In the genomic region with DNA sequence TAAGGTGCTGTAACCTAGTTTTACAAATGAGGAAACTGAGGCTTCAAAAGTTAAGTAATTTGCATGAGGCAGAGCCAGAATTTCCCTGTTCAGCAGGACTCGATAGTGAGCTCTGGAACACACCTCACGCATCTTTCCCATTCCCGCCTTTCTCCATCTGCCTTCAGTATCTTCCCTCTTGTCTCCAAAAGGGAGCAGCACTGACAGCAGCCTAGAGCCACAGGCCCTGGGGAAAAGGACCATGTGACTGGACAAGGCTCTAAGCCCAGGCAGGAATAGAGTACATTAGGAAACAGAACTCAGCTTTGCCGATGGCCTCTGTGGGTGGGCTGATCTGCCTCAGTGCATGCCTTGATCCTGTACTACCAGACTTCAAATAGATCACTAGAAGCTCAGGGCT, we compare ENCODE assay signal across 12 cellular contexts. TPM values are rescaled to one million over a fixed set of nuclear protein-coding genes. Genes with fewer than 3 reads are reported as not detected.
DNase-seq lines count a peak whose midpoint lies in the region; ATAC-seq, FAIRE-seq and TF ChIP-seq lines count a peak whose summit lies in the region.
"Had no signal": no experiment of that assay in that cellular context is flagged by ENCODE, and none has a peak within 500 bp of the region (broad histone marks: within the 10 kb centered on the region; RNA-seq: fewer than 3 reads in every experiment).

No MANE protein-coding gene starts in this region.

- CTCF ChIA-PET in K562 (lab: Yijun Ruan, JAX; ENCODE audit: low intra/inter-chr PET ratio): interaction anchor here (1.6 kb wide), 1 partner anchor 57 kb away, joined by 8 read pairs; no protein-coding TSS in a partner anchor

- peak; percentile 12 to 32 (median 15); a peak in 1 of 6 replicates for TF ChIP-seq CTCF in K562 (IDR thresholded peaks at IDR 0.05 in 2 of 3, conservative IDR thresholded peaks at IDR 0.05 in 1 of 3; ENCODE audit: insufficient read depth in 2 of 3, low read depth in 1 of 3, low read length in 3 of 3)
- peak in 1 of 4 donors; percentile 10 for TF ChIP-seq CTCF in right lobe of liver (IDR thresholded peaks at IDR 0.05)
- no peak for TF ChIP-seq CTCF in tibial artery (IDR thresholded peaks at IDR 0.05)

- no peak overlapping the region for H3K9ac ChIP-seq in K562 (ENCODE audit: insufficient read depth in 1 of 2, low read depth in 2 of 2, low read length in 2 of 2)

- no peaks in the 10 kb centered on the region for H3K4me1 ChIP-seq in K562 (replicated peaks in 1 of 2; ENCODE audit: control insufficient read depth in 2 of 2, insufficient read depth in 2 of 2, low read length in 2 of 2)
- no peaks in the 10 kb centered on the region for H3K4me1 ChIP-seq in right lobe of liver
- H3K4me1 ChIP-seq in tibial artery: no peaks in the 10 kb centered on the region
- H3K4me1 ChIP-seq: left ventricle myocardium inferior had no signal

- intact Hi-C loops in K562 (cut with micrococcal nuclease) (loop anchor here (10.0 kb wide), 1 partner anchor 519 kb away; no protein-coding TSS in a partner anchor), right lobe of liver (cut with DNase I) (loop anchor here (10.0 kb wide), 2 partner anchors 59 to 139 kb away; no protein-coding TSS in a partner anchor), tibial artery (cut with DNase I; ENCODE audit: low total_unique reads) (loop anchor here (10.0 kb wide), 2 partner anchors 139 to 229 kb away; no protein-coding TSS in a partner anchor)

- no peaks in the 10 kb centered on the region for H3K79me2 ChIP-seq in K562 (ENCODE audit: control insufficient read depth, insufficient read depth, low read length)

- no peak overlapping the region for H3K4me2 ChIP-seq in K562 (ENCODE audit: insufficient read depth, low read length)

- no peaks in the 10 kb centered on the region for H3K9me1 ChIP-seq in K562 (ENCODE audit: control insufficient read depth, insufficient read depth, low read length)

- TF ChIP-seq EP300 in K562 (IDR thresholded peaks at IDR 0.05; ENCODE audit: low read length): no peak

- DNase-seq in ELF-1 (ENCODE audit: low read depth, low spot score) (peak; percentile 83), HT1080 (ENCODE audit: low read depth) (peak; percentile 45), K562 (ENCODE audit: extremely low read depth in 1 of 4, low spot score in 3 of 4) (peak in 2 of 4 experiments; percentile 14 to 15), right lobe of liver (no peak), tibial artery (no peak)
- DNase-seq in activated CD4-positive, alpha-beta T cell treated with anti-CD3 and anti-CD28 coated beads, Interleukin-2, amount 50 U/mL, for 4 hours: no peak
- DNase-seq: activated T-cell treated with anti-CD3 and anti-CD28 coated beads, Interleukin-2, amount 50 U/mL, for 24 hours; effector CD4-positive, alpha-beta T cell; left ventricle myocardium inferior; NCI-H526 treated with DMSO at 0.1 percent for 48 hours had no signal

- TF ChIP-seq RAD21 in K562 (CRISPR knock-in tag; conservative IDR thresholded peaks at IDR 0.05 in 1 of 2, IDR thresholded peaks at IDR 0.05 in 1 of 2): peak; percentile 35 to 61

- POLR2A ChIA-PET in K562 (lab: Yijun Ruan, JAX): interaction anchor here (0.6 to 1.1 kb wide), 2 partner anchors 13 to 594 kb away, joined by 3 read pairs; no protein-coding TSS in a partner anchor

- TF ChIP-seq POLR2A in K562 (conservative IDR thresholded peaks at IDR 0.05) (no peak), right lobe of liver (IDR thresholded peaks at IDR 0.05) (no peak)

- in situ Hi-C loops in K562 (cut with MboI): loop anchor here (10.0 kb wide), 1 partner anchor 229 kb away; no protein-coding TSS in a partner anchor

- no peak overlapping the region for H3K27ac ChIP-seq in K562 (ENCODE audit: extremely low read depth, low read depth, low read length)
- no peak overlapping the region for H3K27ac ChIP-seq in right lobe of liver
- H3K27ac ChIP-seq in tibial artery: no peak overlapping the region
- H3K27ac ChIP-seq: left ventricle myocardium inferior had no signal

- ATAC-seq in K562: peak; percentile 67
- peak; percentile 32 to 46 (median 38) for ATAC-seq in right lobe of liver
- no peak for ATAC-seq in HG03139 (IDR thresholded peaks at IDR 0.05; ENCODE audit: unreplicated experiment)
- ATAC-seq: activated CD4-positive, CD25-positive, alpha-beta regulatory T cell treated with anti-CD3 and anti-CD28 coated beads, Interleukin-2, amount 50 U/mL, for 24 hours had no signal

- BruUV-seq in K562 (replicated peaks; lab: Mats Ljungman, UMichigan): no TSS peak

- WGBS in K562 (ENCODE audit: insufficient coverage, low coverage, missing lambda C conversion rate): 0% methylated on average over 4 of the region's 4 CpGs
- 62% methylated on average over 2 of the region's 4 CpGs for WGBS in right lobe of liver (ENCODE audit: insufficient coverage, low coverage, low lambda C conversion rate, missing lambda C conversion rate)

- H2AFZ ChIP-seq in K562 (ENCODE audit: low read depth, low read length): no peak overlapping the region

- peak; percentile 61 for FAIRE-seq in K562 (lab: Jason Lieb, UNC)

- H3K36me3 ChIP-seq in K562 (ENCODE audit: control insufficient read depth, insufficient read depth, low read length) (no peaks in the 10 kb centered on the region), right lobe of liver (no peaks in the 10 kb centered on the region), tibial artery (peaks cover 0 to 7% (median 4%) of the 10 kb centered on the region in 3 donors)

- no peaks in the 10 kb centered on the region for H4K20me1 ChIP-seq in K562 (replicated peaks; ENCODE audit: control insufficient read depth, insufficient read depth, low read length)

- H3K4me3 ChIP-seq in K562: no peak overlapping the region
- H3K4me3 ChIP-seq in right lobe of liver: no peak overlapping the region
- no peak overlapping the region for H3K4me3 ChIP-seq in tibial artery
- H3K4me3 ChIP-seq: left ventricle myocardium inferior had no signal

- H3K27me3 ChIP-seq in K562 (ENCODE audit: control insufficient read depth in 2 of 2, insufficient read depth in 2 of 2, low read length in 2 of 2): peaks cover 8 to 9% of the 10 kb centered on the region in 2 experiments
- H3K27me3 ChIP-seq in right lobe of liver: no peaks in the 10 kb centered on the region
- H3K27me3 ChIP-seq in tibial artery: no peaks in the 10 kb centered on the region

- H3K9me3 ChIP-seq in K562 (replicated peaks; ENCODE audit: control insufficient read depth, insufficient read depth, low read depth, low read length) (no peaks in the 10 kb centered on the region), right lobe of liver (no peaks in the 10 kb centered on the region), tibial artery (no peaks in the 10 kb centered on the region)
- H3K9me3 ChIP-seq: left ventricle myocardium inferior had no signal

TF ChIP-seq in K562, 482 proteins besides CTCF, POLR2A, EP300 and RAD21:
- peak; percentile 74 for TF ChIP-seq USF1 (CRISPR knock-in tag; IDR thresholded peaks at IDR 0.05)
- TF ChIP-seq BDP1 (IDR thresholded peaks at IDR 0.05; ENCODE audit: insufficient read depth, insufficient read length): no peak
- TF ChIP-seq USF2 (CRISPR knock-in tag; IDR thresholded peaks at IDR 0.05): peak; percentile 56
- TF ChIP-seq L3MBTL2 (IDR thresholded peaks at IDR 0.05): peak; percentile 57
- TF ChIP-seq PCBP1 (IDR thresholded peaks at IDR 0.05; ENCODE audit: low read depth, low read length, poor library complexity, severe bottlenecking): no peak
- 0 out of 4 replicates have a peak, but pooled peaks of 1 of the 2 experiments have one; percentile 15 for TF ChIP-seq RCOR1 (IDR thresholded peaks at IDR 0.05; ENCODE audit: borderline replicate concordance in 1 of 2, low read depth in 2 of 2, low read length in 2 of 2)
- TF ChIP-seq RB1 (IDR thresholded peaks at IDR 0.05; ENCODE audit: low read depth): peak; percentile 24; the same call in 1 of the 2 replicates

RNA-seq across cellular contexts. Expression of gene GPR155, which starts 21.5 kb away (rescaled TPM):
- total RNA-seq in HT1080 (2014; rRNA removed; shearing (Covaris generic)): 0.90 and 3.5 TPM in 2 replicates
- 1.4 and 1.8 TPM in 2 replicates for polyA plus RNA-seq in HT1080 (2015; cell fraction: cytosol; rRNA removed)
- 3.3 and 4.3 TPM in 2 replicates for polyA plus RNA-seq in HT1080 (2015; cell fraction: nucleus; rRNA removed)
- 0.37 and 0.76 TPM in 2 replicates for total RNA-seq in K562 (2011; cell fraction: chromatin; rRNA removed; ENCODE audit: low replicate concordance)
- 0.17 and 0.39 TPM in 2 replicates for total RNA-seq in K562 (2011; cell fraction: nucleolus; rRNA removed)
- 0.37 and 0.84 TPM in 2 replicates for total RNA-seq in K562 (2011; cell fraction: nucleoplasm; rRNA removed)
- total RNA-seq in K562 (2014; rRNA removed) (0.04 TPM in 1 of 2 replicates, not detected in the other), K562 (2014; rRNA removed; fragmentation: Illumina TruSeq; extraction: Trizol) (0.10 and 0.18 TPM in 2 replicates), K562 (2015; rRNA removed; fragmentation: Illumina TruSeq; extraction: Trizol) (0.08 and 0.11 TPM in 2 replicates), K562 (2021) (0.11 TPM in 2 replicates), right lobe of liver (10 to 100 TPM in 1 of 6 experiments, 1 to 10 TPM in 5; 6.5 to 11.3 (median 7.7) TPM)
- polyA plus RNA-seq in K562 (2011; rRNA removed) (0.40 and 0.49 TPM in 2 replicates), K562 (2014; fragmentation: Illumina TruSeq; extraction: Trizol) (0.06 and 0.10 TPM in 2 replicates), K562 (2014; fragmentation: Nextera tagmentation; extraction: Ambion mirVana) (under 1 TPM; 0.04 to 0.11 TPM), K562 (2014; rRNA removed) (0.04 and 0.36 TPM in 2 replicates)
- polyA plus RNA-seq in K562 (2011; cell fraction: cytosol; rRNA removed): 0.07 and 0.16 TPM in 2 replicates
- polyA plus RNA-seq in K562 (2011; cell fraction: nucleus; rRNA removed): 0.24 and 0.46 TPM in 2 replicates
- 0.12 and 0.49 TPM in 2 replicates for polyA plus RNA-seq in K562 (2012)
- 0.28 and 0.33 TPM in 2 replicates for polyA minus RNA-seq in K562 (2011; rRNA and poly(A)+ RNA removed)
- not detected in 2 replicates for polyA minus RNA-seq in K562 (2011; cell fraction: cytosol; rRNA and poly(A)+ RNA removed)
- 0.13 and 0.78 TPM in 2 replicates for polyA minus RNA-seq in K562 (2011; cell fraction: nucleus; rRNA and poly(A)+ RNA removed)

Comparison
In these comparisons a context has a peak if more than half of its experiments do, and no peak if none do; other contexts are left out.
1. DNase-seq: peak in ELF-1 (single experiment) and HT1080 (single experiment); none in right lobe of liver (0 of 3), activated CD4-positive, alpha-beta T cell treated with anti-CD3 and anti-CD28 coated beads, Interleukin-2, amount 50 U/mL, for 4 hours (0 of 2) and tibial artery (0 of 2).
2. CTCF ChIP-seq: peak in K562 (3 of 3); none in tibial artery (0 of 2).